6 cellular contexts compared by ENCODE assay signal in the genomic region with DNA sequence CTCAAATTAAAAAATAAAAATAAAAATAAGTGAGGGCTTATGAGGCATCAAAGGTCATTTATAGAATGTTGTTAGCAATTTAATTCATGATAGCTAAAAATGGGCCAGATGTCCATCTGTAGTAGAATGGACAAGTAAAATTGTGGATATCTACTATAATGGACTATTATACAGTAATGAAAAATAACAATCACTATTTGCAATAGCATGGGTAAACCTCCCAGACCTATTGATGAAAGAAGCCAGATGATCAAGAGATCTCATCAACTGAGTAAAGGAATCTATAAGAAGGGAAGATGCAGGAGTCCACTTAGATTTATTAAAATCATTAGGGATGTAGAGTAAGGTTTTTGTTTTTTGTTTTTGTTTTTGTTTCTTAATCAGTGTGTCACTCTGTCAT. TPM values are rescaled to one million over a fixed set of nuclear protein-coding genes. Genes with fewer than 3 reads are reported as not detected.
A peak's percentile ranks its signal among the peaks of the same experiment; 100 is the strongest.
DNase-seq lines count a peak whose midpoint lies in the region; ATAC-seq and TF ChIP-seq lines count a peak whose summit lies in the region.
"Not testable (repeated sequence)": the region's sequence is repeated elsewhere in the genome, so short reads cannot be mapped to it uniquely, and the experiment has no call there.

No MANE protein-coding gene starts in this region.

- not testable (repeated sequence) for DNase-seq in HL-60 (ENCODE audit: low read depth in 1 of 2, low spot score in 1 of 2); endothelial cell (ENCODE audit: low spot score); lower lobe of right lung; type B pancreatic cell (ENCODE audit: extremely low spot score, unreplicated experiment)

- H3K4me3 Mint-ChIP-seq in endothelial cell (ENCODE audit: unreplicated experiment) = not testable (repeated sequence)
- H3K4me3 Mint-ChIP-seq in type B pancreatic cell = peak overlapping the region; percentile 17

- not testable (repeated sequence) for H3K27me3 Mint-ChIP-seq in endothelial cell (ENCODE audit: unreplicated experiment); type B pancreatic cell

- not testable (repeated sequence) for H3K9me3 Mint-ChIP-seq in endothelial cell (ENCODE audit: unreplicated experiment); type B pancreatic cell

- peak overlapping the region; percentile 44 for H3K27ac Mint-ChIP-seq in endothelial cell (ENCODE audit: unreplicated experiment)
- not testable (repeated sequence) for H3K27ac Mint-ChIP-seq in type B pancreatic cell

- H3K27me3 ChIP-seq in BLaER1 treated with 17β-estradiol and CSF1 and Interleukin-3, amounts not matched to agents 10 nM and 100 nM; HL-60 (ENCODE audit: insufficient read depth, poor library complexity, severe bottlenecking); lower lobe of right lung (ENCODE audit: low read depth); neutrophil: not testable (repeated sequence)

- intact Hi-C loops in lower lobe of right lung (cut with DNase I) = not testable (repeated sequence)

- peaks cover 0 to 18% (median 0%) of the 10 kb centered on the region in 11 experiments; a peak in 8 of 22 replicates for H4K20me1 ChIP-seq in BLaER1 treated with 17β-estradiol and CSF1 and Interleukin-3, amounts not matched to agents 10 nM and 100 nM

- peaks cover 21 to 32% (median 27%) of the 10 kb centered on the region in 10 experiments for H3K4me1 ChIP-seq in BLaER1 treated with 17β-estradiol and CSF1 and Interleukin-3, amounts not matched to agents 10 nM and 100 nM
- H3K4me1 ChIP-seq in lower lobe of right lung = peaks cover 28% of the 10 kb centered on the region
- H3K4me1 ChIP-seq in neutrophil (ENCODE audit: control insufficient read depth in 1 of 2, insufficient read depth in 1 of 2, low read depth in 1 of 2, low read length in 1 of 2) = peaks cover 34 to 36% of the 10 kb centered on the region in 2 experiments

- H3K36me3 ChIP-seq in BLaER1 treated with 17β-estradiol and CSF1 and Interleukin-3, amounts not matched to agents 10 nM and 100 nM; lower lobe of right lung; neutrophil: not testable (repeated sequence)

- H3K9me3 ChIP-seq in BLaER1 treated with 17β-estradiol and CSF1 and Interleukin-3, amounts not matched to agents 10 nM and 100 nM (replicated peaks in 1 of 11) = peaks cover 0 to 22% (median 10%) of the 10 kb centered on the region in 11 experiments; a peak in 17 of 22 replicates
- not testable (repeated sequence) for H3K9me3 ChIP-seq in lower lobe of right lung, neutrophil

- H3K36me3 Mint-ChIP-seq in endothelial cell (ENCODE audit: low read depth, unreplicated experiment); type B pancreatic cell: not testable (repeated sequence)

- not testable (repeated sequence) for H3K9ac ChIP-seq in BLaER1 treated with 17β-estradiol and CSF1 and Interleukin-3, amounts not matched to agents 10 nM and 100 nM

- peak overlapping the region in 5 of 11 experiments; percentile 64 to 84 (median 80); a peak in 11 of 22 replicates for H3K27ac ChIP-seq in BLaER1 treated with 17β-estradiol and CSF1 and Interleukin-3, amounts not matched to agents 10 nM and 100 nM
- H3K27ac ChIP-seq in HL-60 (replicated peaks) = peak overlapping the region; percentile 64; the same call in 1 of the 2 replicates
- peak overlapping the region; percentile 68 for H3K27ac ChIP-seq in lower lobe of right lung
- H3K27ac ChIP-seq in neutrophil = peak overlapping the region; percentile 90

- ATAC-seq in lower lobe of right lung = not testable (repeated sequence)

- not testable (repeated sequence) for H3K4me3 ChIP-seq in BLaER1 treated with 17β-estradiol and CSF1 and Interleukin-3, amounts not matched to agents 10 nM and 100 nM; HL-60 (replicated peaks; ENCODE audit: insufficient read depth, low read length); lower lobe of right lung
- peak overlapping the region; percentile 23 to 42 for H3K4me3 ChIP-seq in neutrophil (ENCODE audit: low read depth in 1 of 2, low read length in 1 of 2)

- peak overlapping the region in 7 of 11 experiments; percentile 29 to 87 (median 67); a peak in 9 of 22 replicates for H3K4me2 ChIP-seq in BLaER1 treated with 17β-estradiol and CSF1 and Interleukin-3, amounts not matched to agents 10 nM and 100 nM

- not testable (repeated sequence) for TF ChIP-seq CTCF in HL-60 (IDR thresholded peaks at IDR 0.05; ENCODE audit: insufficient read depth, low read length); endothelial cell (IDR thresholded peaks at IDR 0.05; ENCODE audit: unreplicated experiment); lower lobe of right lung (IDR thresholded peaks at IDR 0.05); neutrophil (IDR thresholded peaks at IDR 0.05); type B pancreatic cell (conservative IDR thresholded peaks at IDR 0.05)

- H3K4me1 Mint-ChIP-seq in endothelial cell (ENCODE audit: unreplicated experiment) = not testable (repeated sequence)
- H3K4me1 Mint-ChIP-seq in type B pancreatic cell (ENCODE audit: unreplicated experiment) = peaks cover 13% of the 10 kb centered on the region

RNA-seq across cellular contexts. Expression of a gene that starts 29.0 kb away (rescaled TPM):
- total RNA-seq in endothelial cell (ENCODE audit: unreplicated experiment) (58.4 TPM), lower lobe of right lung (32.0 TPM), type B pancreatic cell (ENCODE audit: low replicate concordance) (22.9 and 31.6 TPM in 2 replicates)

RNA-seq across cellular contexts. Expression of a gene that starts 44.6 kb away (rescaled TPM):
- total RNA-seq in endothelial cell (ENCODE audit: unreplicated experiment) (42.0 TPM), lower lobe of right lung (22.0 TPM), type B pancreatic cell (ENCODE audit: low replicate concordance) (18.8 and 24.4 TPM in 2 replicates)
